ENCODE assay signal across 30 cellular contexts in genomic region chr2:67844024-67844540, GRCh38.
"Had no signal": no experiment of that assay in that cellular context is flagged by ENCODE, and none has a peak within 500 bp of the region (broad histone marks: within the 10 kb centered on the region; RNA-seq: fewer than 3 reads in every experiment).

No MANE protein-coding gene starts in this region.

- H3K27me3 Mint-ChIP-seq: progenitor cell of endocrine pancreas had no signal

- H3K27ac ChIP-seq: colonic mucosa, foreskin keratinocyte, heart left ventricle, hepatocyte, neutrophil, parathyroid adenoma, thoracic aorta, tibial nerve, upper lobe of right lung had no signal

- ATAC-seq: foreskin keratinocyte; gastroesophageal sphincter; heart left ventricle; left lobe of liver; natural killer cell; sciatic nerve; stimulated activated effector memory CD8-positive, alpha-beta T cell treated with anti-CD3 and anti-CD28 coated beads, Interleukin-12 subunit alpha, Interleukin-12 subunit beta, amount 100 ng/mL, for 72 hours; upper lobe of right lung had no signal

- H3K9me3 ChIP-seq: colonic mucosa, esophagus muscularis mucosa, gastroesophageal sphincter, heart left ventricle, neutrophil, thoracic aorta, tibial nerve, upper lobe of right lung, uterus had no signal

- H3K27me3 ChIP-seq: colonic mucosa, esophagus muscularis mucosa, foreskin keratinocyte, gastroesophageal sphincter, hepatocyte, upper lobe of right lung, uterus had no signal

- H3K79me2 ChIP-seq: hepatocyte, parathyroid adenoma had no signal

- H3K27ac Mint-ChIP-seq: dendritic cell treated with granulocyte-macrophage colony-stimulating factor and Interleukin-4, amounts not matched to agents 40 ng/mL and 50 ng/mL, for 4 days; endodermal cell; natural killer cell; progenitor cell of endocrine pancreas; stimulated activated effector memory CD8-positive, alpha-beta T cell treated with anti-CD3 and anti-CD28 coated beads, Interleukin-12 subunit alpha, Interleukin-12 subunit beta, amount 100 ng/mL, for 72 hours had no signal

- H3K9me3 Mint-ChIP-seq: dendritic cell treated with granulocyte-macrophage colony-stimulating factor and Interleukin-4, amounts not matched to agents 40 ng/mL and 50 ng/mL, for 4 days; endodermal cell; natural killer cell; neural crest cell; stimulated activated effector memory CD8-positive, alpha-beta T cell treated with anti-CD3 and anti-CD28 coated beads, Interleukin-12 subunit alpha, Interleukin-12 subunit beta, amount 100 ng/mL, for 72 hours had no signal

- H3K4me1 ChIP-seq: colonic mucosa, foreskin keratinocyte, uterus had no signal

- DNase-seq: colonic mucosa; effector CD8-positive, alpha-beta T cell; endodermal cell; foreskin keratinocyte; heart left ventricle; kidney; mesendoderm; natural killer cell; stimulated activated CD4-positive, alpha-beta T cell treated with anti-CD3 and anti-CD28 coated beads, Interleukin-12 subunit alpha, Interleukin-12 subunit beta, amount 100 ng/mL, for 4 hours; stimulated activated CD4-positive, alpha-beta T cell treated with anti-CD3 and anti-CD28 coated beads, Interleukin-1b, Interleukin-23, amount 100 ng/mL, for 48 hours; stimulated activated CD4-positive, alpha-beta T cell treated with anti-CD3 and anti-CD28 coated beads, Interleukin-4, amount 100 ng/mL, for 1 hour; stimulated activated naive CD4-positive, alpha-beta T cell treated with Interleukin-2 at 50 U/mL for 16 hours; substantia nigra; upper lobe of right lung; uterus had no signal

- H3K9ac ChIP-seq: parathyroid adenoma had no signal

- H2AFZ ChIP-seq: hepatocyte, parathyroid adenoma had no signal

- H3K4me3 ChIP-seq: colonic mucosa, esophagus muscularis mucosa, gastroesophageal sphincter, heart left ventricle, hepatocyte, lung, smooth muscle cell, thoracic aorta, tibial nerve, upper lobe of right lung, uterus had no signal

- H3K36me3 Mint-ChIP-seq: natural killer cell; stimulated activated effector memory CD8-positive, alpha-beta T cell treated with anti-CD3 and anti-CD28 coated beads, Interleukin-12 subunit alpha, Interleukin-12 subunit beta, amount 100 ng/mL, for 72 hours had no signal

- H3K4me2 ChIP-seq: hepatocyte, smooth muscle cell had no signal

- H3K4me3 Mint-ChIP-seq: dendritic cell treated with granulocyte-macrophage colony-stimulating factor and Interleukin-4, amounts not matched to agents 40 ng/mL and 50 ng/mL, for 4 days; endodermal cell; natural killer cell; neural crest cell; stimulated activated effector memory CD8-positive, alpha-beta T cell treated with anti-CD3 and anti-CD28 coated beads, Interleukin-12 subunit alpha, Interleukin-12 subunit beta, amount 100 ng/mL, for 72 hours had no signal

- FAIRE-seq: kidney had no signal

- H3K36me3 ChIP-seq: colonic mucosa, esophagus muscularis mucosa, gastroesophageal sphincter, heart left ventricle, neutrophil, thoracic aorta, tibial nerve, upper lobe of right lung, uterus had no signal

- H3K4me1 Mint-ChIP-seq: stimulated activated effector memory CD8-positive, alpha-beta T cell treated with anti-CD3 and anti-CD28 coated beads, Interleukin-12 subunit alpha, Interleukin-12 subunit beta, amount 100 ng/mL, for 72 hours had no signal
